In genomic region chr1:202140833-202141232, GRCh38 we compare ENCODE assay signal across 21 cellular contexts. TPM values are rescaled to one million over a fixed set of nuclear protein-coding genes. Genes with fewer than 3 reads are reported as not detected.
DNase-seq lines count a peak whose midpoint lies in the region; ATAC-seq and TF ChIP-seq lines count a peak whose summit lies in the region.
"Had no signal": no experiment of that assay in that cellular context is flagged by ENCODE, and none has a peak within 500 bp of the region (broad histone marks: within the 10 kb centered on the region; RNA-seq: fewer than 3 reads in every experiment).

No MANE protein-coding gene starts in this region.

- no peak for DNase-seq in activated CD8-positive, alpha-beta memory T cell treated with anti-CD3 and anti-CD28 coated beads, Interleukin-2, amount 10 ng/mL, durations not matched to agents 7 days and 5 days
- no peak for DNase-seq in activated CD8-positive, alpha-beta memory T cell treated with anti-CD3 and anti-CD28 coated beads for 24 hours
- DNase-seq in OCI-LY7 (ENCODE audit: low spot score): no peak
- DNase-seq in immature natural killer cell: no peak
- no peak for DNase-seq in endothelial cell (ENCODE audit: low spot score)
- DNase-seq in NCI-H226: no peak
- DNase-seq in CD14-positive monocyte (ENCODE audit: low spot score): no peak
- DNase-seq: 8988T, Calu3, DMS79, GOT3, HFFc6, KG1, MM.1S, NCI-H1105 treated with DMSO at 0.1 percent for 48 hours, NCI-H187, NCI-H446 treated with DMSO at 0.1 percent for 48 hours, NCI-H774, SHP77 had no signal

- BruUV-seq in OCI-LY7 (replicated peaks; lab: Mats Ljungman, UMichigan): TSS peak; percentile 21

- intact Hi-C loops in OCI-LY7 (cut with micrococcal nuclease; ENCODE audit: unreplicated experiment) (no loop called here), CD14-positive monocyte (cut with micrococcal nuclease) (loop anchor here in 1 of 2 donors (10.0 kb wide), 1 partner anchor 256 kb away; the partner anchor contains the start of gene SHISA4)

- CTCF ChIA-PET in activated CD8-positive, alpha-beta memory T cell treated with anti-CD3 and anti-CD28 coated beads, Interleukin-2, amount 10 ng/mL, durations not matched to agents 7 days and 5 days (lab: Charles Lee): interaction anchor here (1.9 kb wide), 1 partner anchor 14 kb away, joined by 5 read pairs; no protein-coding TSS in a partner anchor
- CTCF ChIA-PET in OCI-LY7 (lab: Charles Lee; ENCODE audit: unreplicated experiment): no interaction called here

- H3K4me3 ChIP-seq in OCI-LY7 (ENCODE audit: low read depth, low read length, poor library complexity, severe bottlenecking) (no peak overlapping the region), stomach smooth muscle (ENCODE audit: low read length in 2 of 2) (peak overlapping the region in 1 of 2 donors; percentile 22)
- H3K4me3 ChIP-seq: BLaER1 had no signal

- no peak overlapping the region for H2AFZ ChIP-seq in OCI-LY7 (ENCODE audit: low read length)

- POLR2A ChIA-PET in OCI-LY7 (lab: Charles Lee): no interaction called here

- H3K4me2 ChIP-seq in OCI-LY7 (ENCODE audit: low read length): no peak overlapping the region
- H3K4me2 ChIP-seq: BLaER1 had no signal

- H3K9me3 Mint-ChIP-seq in activated CD8-positive, alpha-beta memory T cell treated with anti-CD3 and anti-CD28 coated beads, Interleukin-2, amount 10 ng/mL, durations not matched to agents 7 days and 5 days (ENCODE audit: low read depth): no peaks in the 10 kb centered on the region
- no peaks in the 10 kb centered on the region for H3K9me3 Mint-ChIP-seq in immature natural killer cell
- no peaks in the 10 kb centered on the region for H3K9me3 Mint-ChIP-seq in endothelial cell (ENCODE audit: unreplicated experiment)
- H3K9me3 Mint-ChIP-seq in CD14-positive monocyte: no peaks in the 10 kb centered on the region
- H3K9me3 Mint-ChIP-seq: HFFc6 had no signal

- no peak for TF ChIP-seq CTCF in OCI-LY7 (conservative IDR thresholded peaks at IDR 0.05; ENCODE audit: low read length)
- TF ChIP-seq CTCF in endothelial cell (IDR thresholded peaks at IDR 0.05; ENCODE audit: unreplicated experiment): no peak
- TF ChIP-seq CTCF in CD14-positive monocyte (IDR thresholded peaks at IDR 0.05): no peak

- H3K79me2 ChIP-seq in OCI-LY7 (ENCODE audit: insufficient read depth, low read depth, low read length): peaks cover 43% of the 10 kb centered on the region

- H3K27me3 ChIP-seq in stomach smooth muscle (ENCODE audit: control insufficient read depth in 1 of 2, insufficient read depth in 2 of 2, low read length in 2 of 2): no peaks in the 10 kb centered on the region
- H3K27me3 ChIP-seq: BLaER1 had no signal

- H3K36me3 ChIP-seq in OCI-LY7 (ENCODE audit: insufficient read depth, low read length): peaks cover 41% of the 10 kb centered on the region
- H3K36me3 ChIP-seq in stomach smooth muscle (ENCODE audit: control insufficient read depth in 2 of 2, insufficient read depth in 2 of 2, low read length in 2 of 2): peaks cover under 1 to 7% of the 10 kb centered on the region in 2 donors

- H4K20me1 ChIP-seq in OCI-LY7 (ENCODE audit: insufficient read depth, low read length): 0 out of 2 replicates have a peak, but pooled peaks cover 5% of the 10 kb centered on the region

- H3K27ac Mint-ChIP-seq in activated CD8-positive, alpha-beta memory T cell treated with anti-CD3 and anti-CD28 coated beads, Interleukin-2, amount 10 ng/mL, durations not matched to agents 7 days and 5 days: peak overlapping the region; percentile 19
- H3K27ac Mint-ChIP-seq in immature natural killer cell (peak overlapping the region in 4 of 6 donors; percentile 10 to 43 (median 24)), endothelial cell (ENCODE audit: unreplicated experiment) (no peak overlapping the region), CD14-positive monocyte (peak overlapping the region in 3 of 7 donors; percentile 31 to 62 (median 40))
- H3K27ac Mint-ChIP-seq: HFFc6 had no signal

- no peaks in the 10 kb centered on the region for H3K9me2 ChIP-seq in OCI-LY7 (ENCODE audit: insufficient read depth, low read length)

- no peak overlapping the region for H3K27ac ChIP-seq in OCI-LY7 (ENCODE audit: low read depth, low read length, poor library complexity, severe bottlenecking)
- peak overlapping the region; percentile 18 for H3K27ac ChIP-seq in stomach smooth muscle (ENCODE audit: low read length)
- H3K27ac ChIP-seq: BLaER1 had no signal

- H3K9ac ChIP-seq in stomach smooth muscle (ENCODE audit: low read length in 2 of 2): peak overlapping the region in 1 of 2 donors; percentile 21
- H3K9ac ChIP-seq: BLaER1 had no signal

- H3K4me3 Mint-ChIP-seq in activated CD8-positive, alpha-beta memory T cell treated with anti-CD3 and anti-CD28 coated beads, Interleukin-2, amount 10 ng/mL, durations not matched to agents 7 days and 5 days: no peak overlapping the region
- H3K4me3 Mint-ChIP-seq in immature natural killer cell: peak overlapping the region in 1 of 5 donors; percentile 5
- no peak overlapping the region for H3K4me3 Mint-ChIP-seq in endothelial cell (ENCODE audit: unreplicated experiment)
- no peak overlapping the region for H3K4me3 Mint-ChIP-seq in CD14-positive monocyte
- H3K4me3 Mint-ChIP-seq: HFFc6 had no signal

- no peaks in the 10 kb centered on the region for H3K9me3 ChIP-seq in OCI-LY7 (ENCODE audit: low read length)
- no peaks in the 10 kb centered on the region for H3K9me3 ChIP-seq in stomach smooth muscle (ENCODE audit: control insufficient read depth in 2 of 2, low read length in 2 of 2)
- H3K9me3 ChIP-seq: BLaER1 had no signal

- H3K4me1 Mint-ChIP-seq in activated CD8-positive, alpha-beta memory T cell treated with anti-CD3 and anti-CD28 coated beads, Interleukin-2, amount 10 ng/mL, durations not matched to agents 7 days and 5 days: peaks cover 32% of the 10 kb centered on the region
- H3K4me1 Mint-ChIP-seq in immature natural killer cell (peaks cover 48 to 57% of the 10 kb centered on the region in 2 donors), endothelial cell (ENCODE audit: unreplicated experiment) (peaks cover 9% of the 10 kb centered on the region), CD14-positive monocyte (peaks cover 38% of the 10 kb centered on the region)

- no peaks in the 10 kb centered on the region for H3K27me3 Mint-ChIP-seq in activated CD8-positive, alpha-beta memory T cell treated with anti-CD3 and anti-CD28 coated beads, Interleukin-2, amount 10 ng/mL, durations not matched to agents 7 days and 5 days
- H3K27me3 Mint-ChIP-seq in immature natural killer cell (ENCODE audit: low read depth in 3 of 3) (peaks cover 3 to 8% (median 6%) of the 10 kb centered on the region in 3 donors), endothelial cell (ENCODE audit: unreplicated experiment) (peaks cover 13% of the 10 kb centered on the region), CD14-positive monocyte (ENCODE audit: low read depth in 3 of 3) (peaks cover 0 to 10% (median 0%) of the 10 kb centered on the region in 3 donors)

- H3K36me3 Mint-ChIP-seq in activated CD8-positive, alpha-beta memory T cell treated with anti-CD3 and anti-CD28 coated beads, Interleukin-2, amount 10 ng/mL, durations not matched to agents 7 days and 5 days: peaks cover 2% of the 10 kb centered on the region
- H3K36me3 Mint-ChIP-seq in immature natural killer cell (no peaks in the 10 kb centered on the region), endothelial cell (ENCODE audit: low read depth, unreplicated experiment) (peaks cover 6% of the 10 kb centered on the region), CD14-positive monocyte (peaks cover 24 to 54% of the 10 kb centered on the region in 2 donors)

- peaks cover 17% of the 10 kb centered on the region for H3K4me1 ChIP-seq in OCI-LY7 (ENCODE audit: insufficient read depth, low read length, poor library complexity, severe bottlenecking)
- H3K4me1 ChIP-seq in stomach smooth muscle (ENCODE audit: control insufficient read depth, insufficient read depth, low read length): peaks cover 17% of the 10 kb centered on the region

- no peak for ATAC-seq in activated CD8-positive, alpha-beta memory T cell treated with anti-CD3 and anti-CD28 coated beads, Interleukin-2, amount 10 ng/mL, durations not matched to agents 7 days and 5 days

RNA-seq across cellular contexts. Expression of gene ARL8A, which starts 3.7 kb away (rescaled TPM):
- total RNA-seq in activated CD8-positive, alpha-beta memory T cell treated with anti-CD3 and anti-CD28 coated beads, Interleukin-2, amount 10 ng/mL, durations not matched to agents 7 days and 5 days: 10 to 100 TPM; 50.0 to 68.9 TPM
- 25.1 and 25.7 TPM in 2 replicates for total RNA-seq in OCI-LY7 (2014; rRNA removed; shearing (Covaris generic))
- 44.6 and 46.1 TPM in 2 replicates for total RNA-seq in OCI-LY7 (2022)
- polyA plus RNA-seq in immature natural killer cell: 10 to 100 TPM in 2 of 3 donors, 1 to 10 TPM in 1; 9.7 to 15.0 (median 11.0) TPM
- total RNA-seq in endothelial cell (ENCODE audit: unreplicated experiment): 38.8 TPM
- 10 to 100 TPM; 12.4 to 14.8 TPM for polyA plus RNA-seq in CD14-positive monocyte

RNA-seq across cellular contexts. Expression of gene GPR37L1, which starts 18.1 kb away (rescaled TPM):
- not detected for total RNA-seq in activated CD8-positive, alpha-beta memory T cell treated with anti-CD3 and anti-CD28 coated beads, Interleukin-2, amount 10 ng/mL, durations not matched to agents 7 days and 5 days
- 0.03 TPM in 1 of 2 replicates, not detected in the other for total RNA-seq in OCI-LY7 (2014; rRNA removed; shearing (Covaris generic))
- total RNA-seq in OCI-LY7 (2022) (not detected in 2 replicates), endothelial cell (ENCODE audit: unreplicated experiment) (not detected)
- polyA plus RNA-seq in immature natural killer cell (under 1 TPM in 2 of 3 donors, not detected in 1; 0.10 to 0.16 TPM), CD14-positive monocyte (under 1 TPM; 0.06 to 0.13 TPM)
- total RNA-seq: HFFc6 had no signal

RNA-seq across cellular contexts. Expression of gene PTPN7, which starts 19.6 kb away (rescaled TPM):
- total RNA-seq in activated CD8-positive, alpha-beta memory T cell treated with anti-CD3 and anti-CD28 coated beads, Interleukin-2, amount 10 ng/mL, durations not matched to agents 7 days and 5 days: 100 to 1,000 TPM; 228 to 410 TPM
- 54.2 and 67.5 TPM in 2 replicates for total RNA-seq in OCI-LY7 (2014; rRNA removed; shearing (Covaris generic))
- total RNA-seq in OCI-LY7 (2022) (79.1 and 83.1 TPM in 2 replicates), endothelial cell (ENCODE audit: unreplicated experiment) (1.3 TPM)
- polyA plus RNA-seq in immature natural killer cell (100 to 1,000 TPM in 1 of 3 donors, 10 to 100 TPM in 2; 55.4 to 126 (median 58.4) TPM), CD14-positive monocyte (1 to 10 TPM; 4.0 to 8.3 TPM)
- total RNA-seq: Calu3, HFFc6 had no signal

RNA-seq across cellular contexts. Expression of gene LGR6, which starts 52.8 kb away (rescaled TPM):
- total RNA-seq in activated CD8-positive, alpha-beta memory T cell treated with anti-CD3 and anti-CD28 coated beads, Interleukin-2, amount 10 ng/mL, durations not matched to agents 7 days and 5 days: under 1 TPM in 1 of 2 experiments, not detected in 1; 0.26 TPM
- total RNA-seq in OCI-LY7 (2014; rRNA removed; shearing (Covaris generic)): not detected in 2 replicates
- not detected in 2 replicates for total RNA-seq in OCI-LY7 (2022)
- 10 to 100 TPM; 10.9 to 26.8 (median 21.1) TPM for polyA plus RNA-seq in immature natural killer cell
- total RNA-seq in endothelial cell (ENCODE audit: unreplicated experiment): 0.23 TPM
- not detected for polyA plus RNA-seq in CD14-positive monocyte
- total RNA-seq: Calu3, HFFc6 had no signal

Comparison
In these comparisons a context has a peak if more than half of its experiments do, and no peak if none do; other contexts are left out.
1. RNA of gene PTPN7, which starts 19.6 kb away (total RNA-seq): 228 to 410 TPM in activated CD8-positive, alpha-beta memory T cell treated with anti-CD3 and anti-CD28 coated beads, Interleukin-2, amount 10 ng/mL, durations not matched to agents 7 days and 5 days and 54.2 to 83.1 TPM in OCI-LY7; 1.3 TPM in endothelial cell (single experiment); every median in the first group is over 10 times any median in the second.